In the genomic region with DNA sequence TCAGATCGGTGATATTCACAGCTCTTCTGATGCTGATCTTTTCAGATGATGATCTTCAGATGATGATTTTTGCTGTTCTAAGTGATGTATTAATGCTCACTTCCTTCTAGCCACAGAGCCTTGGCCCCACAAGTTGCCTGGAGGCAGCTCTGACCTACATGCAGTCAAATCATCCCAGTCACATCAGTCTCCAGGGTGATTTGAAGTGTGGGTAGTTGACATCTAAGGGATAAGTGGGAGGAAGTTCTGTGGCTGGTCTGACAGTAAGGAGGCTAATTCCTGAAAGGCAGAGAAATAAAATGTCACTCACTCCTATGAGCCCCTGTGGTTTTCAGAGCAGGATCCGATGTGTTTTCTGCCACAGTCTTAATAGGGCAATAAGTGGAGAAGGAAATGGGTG, we compare ENCODE assay signal across 16 cellular contexts.
DNase-seq lines count a peak whose midpoint lies in the region; ATAC-seq and TF ChIP-seq lines count a peak whose summit lies in the region.
"Had no signal": no experiment of that assay in that cellular context is flagged by ENCODE, and none has a peak within 500 bp of the region (broad histone marks: within the 10 kb centered on the region; RNA-seq: fewer than 3 reads in every experiment).

No MANE protein-coding gene starts in this region.

- DNase-seq in NCI-H69 (lab: John Stamatoyannopoulos, UW): peak; percentile 11
- DNase-seq in kidney tubule cell (ENCODE audit: low spot score): peak; percentile 8
- DNase-seq in stimulated activated CD4-positive, alpha-beta T cell treated with anti-CD3 and anti-CD28 coated beads, Interleukin-15, amount 100 ng/mL, for 24 hours: no peak
- DNase-seq: brain microvascular endothelial cell; CD8-positive, alpha-beta T cell; effector CD8-positive, alpha-beta T cell; H7; KG1; naive thymus-derived CD4-positive, alpha-beta T cell; NCI-H2081 treated with DMSO at 0.1 percent for 48 hours had no signal

- ATAC-seq in GM18907 (IDR thresholded peaks at IDR 0.05; ENCODE audit: unreplicated experiment): peak; percentile 94
- ATAC-seq in HG02678 (IDR thresholded peaks at IDR 0.05; ENCODE audit: unreplicated experiment): peak; percentile 56
- ATAC-seq in GM18519 (IDR thresholded peaks at IDR 0.05; ENCODE audit: low FRiP score, unreplicated experiment): no peak
- no peak for ATAC-seq in GM21825 (IDR thresholded peaks at IDR 0.05; ENCODE audit: unreplicated experiment)
- ATAC-seq in GM18505 (IDR thresholded peaks at IDR 0.05; ENCODE audit: unreplicated experiment): no peak
- ATAC-seq: CD8-positive, alpha-beta T cell; naive thymus-derived CD4-positive, alpha-beta T cell; sciatic nerve had no signal

- no peak for TF ChIP-seq POLR2A in GM18505 (IDR thresholded peaks at IDR 0.05; ENCODE audit: borderline replicate concordance, extremely low read depth, insufficient read depth, insufficient read length)

Comparison
In these comparisons a context has a peak if more than half of its experiments do, and no peak if none do; other contexts are left out.
1. ATAC-seq: peak in GM18907 (single experiment) and HG02678 (single experiment); none in GM18519 (single experiment), GM21825 (single experiment) and GM18505 (single experiment).